24 cellular contexts compared by ENCODE assay signal in genomic region chr3:5231067-5231466, GRCh38. TPM values are rescaled to one million over a fixed set of nuclear protein-coding genes. Genes with fewer than 3 reads are reported as not detected.
A peak's percentile ranks its signal among the peaks of the same experiment; 100 is the strongest.
DNase-seq lines count a peak whose midpoint lies in the region; ATAC-seq lines count a peak whose summit lies in the region.
"Had no signal": no experiment of that assay in that cellular context is flagged by ENCODE, and none has a peak within 500 bp of the region (broad histone marks: within the 10 kb centered on the region; RNA-seq: fewer than 3 reads in every experiment).

No MANE protein-coding gene starts in this region.

- H3K27ac ChIP-seq in Karpas-422 (ENCODE audit: low read length) (no peak overlapping the region), mesenchymal stem cell (ENCODE audit: low read length, poor library complexity, severe bottlenecking) (no peak overlapping the region)
- H3K27ac ChIP-seq: body of pancreas, epithelial cell of prostate, sigmoid colon, vagina had no signal

- no peak overlapping the region for H2BK12ac ChIP-seq in mesenchymal stem cell (ENCODE audit: low read length in 2 of 2)

- no peak overlapping the region for H2AFZ ChIP-seq in Karpas-422 (ENCODE audit: low read length)
- H2AFZ ChIP-seq in mesenchymal stem cell (ENCODE audit: low read depth, low read length) = no peak overlapping the region

- H4K91ac ChIP-seq in mesenchymal stem cell (ENCODE audit: low read length) = no peak overlapping the region

- no peak overlapping the region for H3K4me3 ChIP-seq in Karpas-422 (ENCODE audit: low read length)
- no peak overlapping the region for H3K4me3 ChIP-seq in mesenchymal stem cell (ENCODE audit: insufficient read depth in 1 of 2, low read depth in 1 of 2, low read length in 2 of 2)
- H3K4me3 ChIP-seq: body of pancreas, sigmoid colon, vagina had no signal

- no peaks in the 10 kb centered on the region for H3K79me1 ChIP-seq in mesenchymal stem cell (replicated peaks; ENCODE audit: low read length, poor library complexity, severe bottlenecking)

- no peak overlapping the region for H2BK15ac ChIP-seq in mesenchymal stem cell (ENCODE audit: low read depth, poor library complexity, severe bottlenecking)

- no peaks in the 10 kb centered on the region for H3K9me2 ChIP-seq in Karpas-422 (replicated peaks; ENCODE audit: insufficient read depth, low read length)

- no peak overlapping the region for H3K4ac ChIP-seq in mesenchymal stem cell (ENCODE audit: low read depth in 1 of 2, low read length in 2 of 2)

- no peak overlapping the region for H2AK5ac ChIP-seq in mesenchymal stem cell (ENCODE audit: low read length, severe bottlenecking)

- H3K79me2 ChIP-seq in Karpas-422 (ENCODE audit: low read length) = no peaks in the 10 kb centered on the region

- no peak overlapping the region for H3K9ac ChIP-seq in Karpas-422 (ENCODE audit: low read length)
- no peak overlapping the region for H3K9ac ChIP-seq in mesenchymal stem cell (ENCODE audit: low read length)

- H3K4me2 ChIP-seq in Karpas-422 (ENCODE audit: low read depth, low read length, poor library complexity, severe bottlenecking) (peak overlapping the region; percentile 21), mesenchymal stem cell (ENCODE audit: low read length, poor library complexity, severe bottlenecking) (no peak overlapping the region)

- 85% methylated on average over 4 of the region's 6 CpGs for WGBS in mesenchymal stem cell

- no peak overlapping the region for H4K8ac ChIP-seq in mesenchymal stem cell (ENCODE audit: low read length)

- DNase-seq in NCI-H345 (lab: John Stamatoyannopoulos, UW) (peak; percentile 44), NCI-H345 treated with DMSO at 0.1 percent for 48 hours (lab: John Stamatoyannopoulos, UW; ENCODE audit: unreplicated experiment) (no peak), Karpas-422 (no peak), NCI-H2227 treated with DMSO at 0.1 percent for 48 hours (lab: John Stamatoyannopoulos, UW) (peak; percentile 0), left kidney (ENCODE audit: low read depth, low spot score) (peak; percentile 40), GF-D8 (lab: John Stamatoyannopoulos, UW) (no peak), mesenchymal stem cell (no peak)
- DNase-seq: activated B cell treated with CpG ODN at 0.5 μM for 24 hours; activated CD4-positive, alpha-beta memory T cell treated with anti-CD3 and anti-CD28 coated beads for 36 hours; activated gamma-delta T cell; body of pancreas; effector CD4-positive, alpha-beta T cell; glutamatergic neuron; IMR-90; mammary epithelial cell; NCI-H1694 treated with DMSO at 0.1 percent for 48 hours; PC-3; SHP77; sigmoid colon; stimulated activated CD4-positive, alpha-beta T cell treated with anti-CD3 and anti-CD28 coated beads, Interleukin-15, amount 100 ng/mL, for 24 hours; stimulated activated naive CD8-positive, alpha-beta T cell treated with anti-CD3 and anti-CD28 coated beads, Interleukin-15, Interleukin-2, amounts not matched to agents 100 U/mL and 50 U/mL, for 24 hours had no signal

- H3K23ac ChIP-seq in mesenchymal stem cell (ENCODE audit: low read length in 2 of 2) = no peak overlapping the region

- H2BK120ac ChIP-seq in mesenchymal stem cell (ENCODE audit: low read depth, low read length) = no peak overlapping the region

- H3K18ac ChIP-seq in mesenchymal stem cell (ENCODE audit: low read depth in 1 of 2, low read length in 2 of 2) = no peak overlapping the region

- peaks cover 17% of the 10 kb centered on the region for H3K4me1 ChIP-seq in Karpas-422 (ENCODE audit: low read length)
- H3K4me1 ChIP-seq in mesenchymal stem cell (ENCODE audit: control insufficient read depth, insufficient read depth, low read depth, low read length) = no peaks in the 10 kb centered on the region
- H3K4me1 ChIP-seq: body of pancreas, sigmoid colon, vagina had no signal

- no peak for ATAC-seq in HG03378 (IDR thresholded peaks at IDR 0.05; ENCODE audit: unreplicated experiment)
- ATAC-seq: body of pancreas; PC-3; stimulated activated naive CD8-positive, alpha-beta T cell treated with anti-CD3 and anti-CD28 coated beads, Interleukin-15, Interleukin-2, amounts not matched to agents 100 U/mL and 50 U/mL, for 24 hours had no signal

- H3K14ac ChIP-seq in mesenchymal stem cell (ENCODE audit: low read length in 2 of 2) = no peak overlapping the region

- H3K27me3 ChIP-seq in Karpas-422 (ENCODE audit: low read length) (no peaks in the 10 kb centered on the region), mesenchymal stem cell (ENCODE audit: control insufficient read depth in 1 of 2, insufficient read depth in 1 of 2, low read length in 2 of 2) (peaks cover 7 to 30% of the 10 kb centered on the region in 2 experiments)
- H3K27me3 ChIP-seq: body of pancreas, vagina had no signal

- no peaks in the 10 kb centered on the region for H4K20me1 ChIP-seq in Karpas-422 (ENCODE audit: insufficient read depth, low read depth, low read length)

- no peaks in the 10 kb centered on the region for H3K36me3 ChIP-seq in Karpas-422 (ENCODE audit: insufficient read depth, low read length)
- H3K36me3 ChIP-seq in mesenchymal stem cell (ENCODE audit: control insufficient read depth in 1 of 2, insufficient read depth in 2 of 2, low read depth in 1 of 2, low read length in 2 of 2) = no peaks in the 10 kb centered on the region
- H3K36me3 ChIP-seq: sigmoid colon, vagina had no signal

- H2BK5ac ChIP-seq in mesenchymal stem cell (ENCODE audit: low read depth, low read length, poor library complexity, severe bottlenecking) = no peak overlapping the region

- no peaks in the 10 kb centered on the region for H3K9me3 ChIP-seq in Karpas-422 (ENCODE audit: low read length)
- no peaks in the 10 kb centered on the region for H3K9me3 ChIP-seq in mesenchymal stem cell (ENCODE audit: control insufficient read depth, low read length)
- H3K9me3 ChIP-seq: body of pancreas, sigmoid colon, vagina had no signal

RNA-seq across cellular contexts. Expression of gene EDEM1, which starts 43.6 kb away (rescaled TPM):
- 68.8 and 134 TPM in 2 replicates for total RNA-seq in Karpas-422 (2014; rRNA removed; shearing (Covaris generic); ENCODE audit: low replicate concordance)
- polyA plus RNA-seq in mesenchymal stem cell (2013, experiment 1 of 2) = 47.5 TPM
- 48.2 TPM for polyA plus RNA-seq in mesenchymal stem cell (2013, experiment 2 of 2)

Comparison
In these comparisons a context has a peak if more than half of its experiments do, and no peak if none do; other contexts are left out.
1. DNase-seq: peak in NCI-H345 (single experiment), NCI-H2227 treated with DMSO at 0.1 percent for 48 hours (single experiment) and left kidney (single experiment); none in NCI-H345 treated with DMSO at 0.1 percent for 48 hours (single experiment), Karpas-422 (single experiment), GF-D8 (single experiment) and mesenchymal stem cell (single experiment).